Comparison of ENCODE assay signal across 28 cellular contexts in the genomic region with DNA sequence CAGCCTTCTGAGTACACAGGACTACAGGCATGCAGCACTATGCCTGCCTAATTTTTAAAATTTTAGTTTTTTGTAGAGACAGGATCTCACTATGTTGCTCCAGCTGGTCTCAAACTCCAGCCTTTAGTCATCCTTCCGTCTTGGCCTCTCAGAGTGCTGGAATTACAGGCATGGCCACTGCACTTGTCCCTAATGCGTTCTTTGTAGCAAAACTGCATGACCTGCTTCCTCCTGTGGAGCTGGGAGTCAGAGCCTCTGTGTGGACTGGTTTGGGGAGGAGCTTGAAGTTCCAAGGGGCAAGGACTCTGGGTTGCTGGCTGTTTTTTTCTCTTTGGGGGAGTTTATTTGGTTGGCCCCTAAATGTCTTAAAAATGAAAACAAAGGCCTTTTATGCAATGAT. TPM values are rescaled to one million over a fixed set of nuclear protein-coding genes. Genes with fewer than 3 reads are reported as not detected.
DNase-seq lines count a peak whose midpoint lies in the region; ATAC-seq, FAIRE-seq and TF ChIP-seq lines count a peak whose summit lies in the region.
"Had no signal": no experiment of that assay in that cellular context is flagged by ENCODE, and none has a peak within 500 bp of the region (broad histone marks: within the 10 kb centered on the region; RNA-seq: fewer than 3 reads in every experiment).

No MANE protein-coding gene starts in this region.

- no peaks in the 10 kb centered on the region for H3K36me3 ChIP-seq in Karpas-422 (ENCODE audit: insufficient read depth, low read length)
- no peaks in the 10 kb centered on the region for H3K36me3 ChIP-seq in K562 (ENCODE audit: control insufficient read depth, insufficient read depth, low read length)
- H3K36me3 ChIP-seq in left lung = no peaks in the 10 kb centered on the region
- no peaks in the 10 kb centered on the region for H3K36me3 ChIP-seq in MM.1S (replicated peaks; ENCODE audit: insufficient read depth, low read length)
- H3K36me3 ChIP-seq: HAP-1, MG63 had no signal

- H3K9ac ChIP-seq in Karpas-422 (ENCODE audit: low read length) = no peak overlapping the region
- no peak overlapping the region for H3K9ac ChIP-seq in K562 (ENCODE audit: insufficient read depth in 1 of 2, low read depth in 2 of 2, low read length in 2 of 2)
- no peak overlapping the region for H3K9ac ChIP-seq in MM.1S (ENCODE audit: low read length)

- in situ Hi-C loops in K562 (cut with MboI) = no loop called here

- H3K4me3 ChIP-seq in Karpas-422 (ENCODE audit: low read length) (no peak overlapping the region), K562 (no peak overlapping the region), left lung (no peak overlapping the region), MM.1S (ENCODE audit: low read length) (no peak overlapping the region)
- H3K4me3 ChIP-seq: GM12878, HAP-1, MG63 had no signal

- DNase-seq in Karpas-422 (no peak), K562 (ENCODE audit: extremely low read depth in 1 of 4, low spot score in 3 of 4) (no peak), left lung (no peak), MM.1S (no peak)
- no peak for DNase-seq in stimulated activated CD4-positive, alpha-beta T cell treated with anti-CD3 and anti-CD28 coated beads, Interleukin-4, amount 100 ng/mL, for 1 hour
- DNase-seq in naive thymus-derived CD8-positive, alpha-beta T cell = no peak
- no peak for DNase-seq in stimulated activated CD4-positive, alpha-beta T cell treated with anti-CD3 and anti-CD28 coated beads, Interleukin-2, amount 100 ng/mL, for 24 hours
- DNase-seq: C1 segment of cervical spinal cord; CD4-positive, alpha-beta memory T cell; COR-L47; DMS53; GOT3; Kasumi-1; MG63; NCI-H1048; NCI-H1417; NCI-H1694; NCI-H2029 treated with DMSO at 0.1 percent for 48 hours; NCI-H2227 treated with DMSO at 0.1 percent for 48 hours; NCI-H526 treated with DMSO at 0.1 percent for 48 hours; SHP77 had no signal

- H3K9me3 ChIP-seq in Karpas-422 (ENCODE audit: low read length) = no peaks in the 10 kb centered on the region
- no peaks in the 10 kb centered on the region for H3K9me3 ChIP-seq in K562 (replicated peaks; ENCODE audit: control insufficient read depth, insufficient read depth, low read depth, low read length)
- no peaks in the 10 kb centered on the region for H3K9me3 ChIP-seq in left lung
- no peaks in the 10 kb centered on the region for H3K9me3 ChIP-seq in MM.1S (replicated peaks; ENCODE audit: insufficient read depth, low read length)
- H3K9me3 ChIP-seq: HAP-1, MG63 had no signal

- TF ChIP-seq RAD21 in K562 (CRISPR knock-in tag; conservative IDR thresholded peaks at IDR 0.05 in 1 of 2, IDR thresholded peaks at IDR 0.05 in 1 of 2) = no peak

- H3K9me3 Mint-ChIP-seq in naive thymus-derived CD8-positive, alpha-beta T cell = no peaks in the 10 kb centered on the region
- H3K9me3 Mint-ChIP-seq: CD4-positive, alpha-beta memory T cell had no signal

- H3F3A ChIP-seq in MM.1S (ENCODE audit: insufficient read depth, low read length) = no peaks in the 10 kb centered on the region

- H3K79me2 ChIP-seq in Karpas-422 (ENCODE audit: low read length) = no peaks in the 10 kb centered on the region
- H3K79me2 ChIP-seq in K562 (ENCODE audit: control insufficient read depth, insufficient read depth, low read length) = no peaks in the 10 kb centered on the region
- no peaks in the 10 kb centered on the region for H3K79me2 ChIP-seq in MM.1S (ENCODE audit: low read length)

- H3K9me1 ChIP-seq in K562 (ENCODE audit: control insufficient read depth, insufficient read depth, low read length) = no peaks in the 10 kb centered on the region

- no peak overlapping the region for H3K4me3 Mint-ChIP-seq in naive thymus-derived CD8-positive, alpha-beta T cell
- H3K4me3 Mint-ChIP-seq: CD4-positive, alpha-beta memory T cell had no signal

- H3K27me3 Mint-ChIP-seq in naive thymus-derived CD8-positive, alpha-beta T cell = peaks cover 0 to 6% (median 2%) of the 10 kb centered on the region in 5 donors

- no peak for FAIRE-seq in K562 (lab: Jason Lieb, UNC)
- FAIRE-seq: G401.6, GM12878 had no signal

- H3K4me2 ChIP-seq in Karpas-422 (ENCODE audit: low read depth, low read length, poor library complexity, severe bottlenecking) (no peak overlapping the region), K562 (ENCODE audit: insufficient read depth, low read length) (no peak overlapping the region), MM.1S (ENCODE audit: low read depth, low read length) (no peak overlapping the region)

- no TSS peak for BruUV-seq in K562 (replicated peaks; lab: Mats Ljungman, UMichigan)

- TF ChIP-seq CTCF in K562 (IDR thresholded peaks at IDR 0.05 in 2 of 3, conservative IDR thresholded peaks at IDR 0.05 in 1 of 3; ENCODE audit: insufficient read depth in 2 of 3, low read depth in 1 of 3, low read length in 3 of 3) (no peak), left lung (IDR thresholded peaks at IDR 0.05) (no peak), MM.1S (IDR thresholded peaks at IDR 0.05; ENCODE audit: low read length) (no peak)

- H3K4me1 Mint-ChIP-seq in naive thymus-derived CD8-positive, alpha-beta T cell = no peaks in the 10 kb centered on the region
- H3K4me1 Mint-ChIP-seq: CD4-positive, alpha-beta memory T cell had no signal

- POLR2A ChIA-PET in K562 (lab: Yijun Ruan, JAX) = interaction anchor here (1.1 to 1.2 kb wide), 2 partner anchors 29 to 36 kb away, joined by 3 read pairs; no protein-coding TSS in a partner anchor
- POLR2A ChIA-PET in naive thymus-derived CD8-positive, alpha-beta T cell (lab: Charles Lee) = no interaction called here

- 9% methylated on average over 2 of the region's 2 CpGs for WGBS in K562 (ENCODE audit: insufficient coverage, low coverage, missing lambda C conversion rate)

- H3K4me1 ChIP-seq in Karpas-422 (ENCODE audit: low read length) (no peaks in the 10 kb centered on the region), K562 (replicated peaks in 1 of 2; ENCODE audit: control insufficient read depth in 2 of 2, insufficient read depth in 2 of 2, low read length in 2 of 2) (no peaks in the 10 kb centered on the region; a peak in 1 of 5 replicates), left lung (peaks cover 0 to 7% of the 10 kb centered on the region in 2 donors), MM.1S (ENCODE audit: low read length) (no peaks in the 10 kb centered on the region)
- H3K4me1 ChIP-seq: HAP-1 had no signal

- TF ChIP-seq EP300 in K562 (IDR thresholded peaks at IDR 0.05; ENCODE audit: low read length) = no peak

- H3K36me3 Mint-ChIP-seq in naive thymus-derived CD8-positive, alpha-beta T cell = no peaks in the 10 kb centered on the region
- H3K36me3 Mint-ChIP-seq: CD4-positive, alpha-beta memory T cell had no signal

- H3K27me3 ChIP-seq in Karpas-422 (ENCODE audit: low read length) (no peaks in the 10 kb centered on the region; the same call in 1 of the 2 replicates), K562 (ENCODE audit: control insufficient read depth in 2 of 2, insufficient read depth in 2 of 2, low read length in 2 of 2) (peaks cover 9 to 12% of the 10 kb centered on the region in 2 experiments; a peak in 4 of 5 replicates), left lung (no peaks in the 10 kb centered on the region), MM.1S (replicated peaks; ENCODE audit: insufficient read depth, low read length) (no peaks in the 10 kb centered on the region)
- H3K27me3 ChIP-seq: MG63 had no signal

- H3K27ac Mint-ChIP-seq in naive thymus-derived CD8-positive, alpha-beta T cell = no peak overlapping the region
- H3K27ac Mint-ChIP-seq: CD4-positive, alpha-beta memory T cell had no signal

- no peak for TF ChIP-seq POLR2A in K562 (conservative IDR thresholded peaks at IDR 0.05)

- ATAC-seq in K562 (no peak; the same call in 2 of the 3 replicates), left lung (peak; percentile 39)
- ATAC-seq in naive thymus-derived CD8-positive, alpha-beta T cell = no peak
- ATAC-seq: GM12878, Panc1 had no signal

- no peaks in the 10 kb centered on the region for H4K20me1 ChIP-seq in Karpas-422 (ENCODE audit: insufficient read depth, low read depth, low read length)
- H4K20me1 ChIP-seq in K562 (replicated peaks; ENCODE audit: control insufficient read depth, insufficient read depth, low read length) = no peaks in the 10 kb centered on the region; the same call in 1 of the 2 replicates
- H4K20me1 ChIP-seq in MM.1S (ENCODE audit: insufficient read depth, low read length) = no peaks in the 10 kb centered on the region

- intact Hi-C loops in K562 (cut with micrococcal nuclease) (no loop called here), left lung (cut with DNase I) (no loop called here)

- CTCF ChIA-PET in K562 (lab: Yijun Ruan, JAX; ENCODE audit: low intra/inter-chr PET ratio) = no interaction called here

- H3K9me2 ChIP-seq in Karpas-422 (replicated peaks; ENCODE audit: insufficient read depth, low read length) = no peaks in the 10 kb centered on the region
- H3K9me2 ChIP-seq in MM.1S (replicated peaks; ENCODE audit: insufficient read depth, low read length) = no peaks in the 10 kb centered on the region

- H3K27ac ChIP-seq in Karpas-422 (ENCODE audit: low read length) (no peak overlapping the region), K562 (ENCODE audit: extremely low read depth, low read depth, low read length) (no peak overlapping the region), left lung (no peak overlapping the region), MM.1S (ENCODE audit: low read length) (no peak overlapping the region)
- H3K27ac ChIP-seq: RWPE1 had no signal

- H2AFZ ChIP-seq in Karpas-422 (ENCODE audit: low read length) (peak overlapping the region; percentile 17; the same call in 1 of the 2 replicates), K562 (ENCODE audit: low read depth, low read length) (peak overlapping the region; percentile 36; the same call in 1 of the 2 replicates), MM.1S (ENCODE audit: low read length) (no peak overlapping the region)

RNA-seq across cellular contexts. Expression of a gene that starts 22.7 kb away (rescaled TPM):
- total RNA-seq in Karpas-422 (2014; rRNA removed; shearing (Covaris generic); ENCODE audit: low replicate concordance) = not detected in 2 replicates
- total RNA-seq in K562 (2011; cell fraction: chromatin; rRNA removed; ENCODE audit: low replicate concordance) = not detected in 2 replicates
- total RNA-seq in K562 (2011; cell fraction: nucleolus; rRNA removed) = not detected in 2 replicates
- not detected in 2 replicates for total RNA-seq in K562 (2011; cell fraction: nucleoplasm; rRNA removed)
- total RNA-seq in K562 (2014; rRNA removed) (not detected in 2 replicates), K562 (2014; rRNA removed; fragmentation: Illumina TruSeq; extraction: Trizol) (not detected in 2 replicates), K562 (2015; rRNA removed; fragmentation: Illumina TruSeq; extraction: Trizol) (not detected in 2 replicates), K562 (2021) (not detected in 2 replicates), left lung (1 to 10 TPM in 1 of 2 donors, under 1 TPM in 1; 0.15 to 2.8 TPM)
- polyA plus RNA-seq in K562 (2011; rRNA removed) (not detected in 2 replicates), K562 (2014; fragmentation: Illumina TruSeq; extraction: Trizol) (not detected in 2 replicates), K562 (2014; fragmentation: Nextera tagmentation; extraction: Ambion mirVana) (not detected), K562 (2014; rRNA removed) (not detected in 2 replicates)
- polyA plus RNA-seq in K562 (2011; cell fraction: cytosol; rRNA removed) = not detected in 2 replicates
- not detected in 2 replicates for polyA plus RNA-seq in K562 (2011; cell fraction: nucleus; rRNA removed)
- not detected in 2 replicates for polyA plus RNA-seq in K562 (2012)
- polyA minus RNA-seq in K562 (2011; rRNA and poly(A)+ RNA removed) = not detected in 2 replicates
- polyA minus RNA-seq in K562 (2011; cell fraction: cytosol; rRNA and poly(A)+ RNA removed) = not detected in 2 replicates
- not detected in 2 replicates for polyA minus RNA-seq in K562 (2011; cell fraction: nucleus; rRNA and poly(A)+ RNA removed)
- total RNA-seq in naive thymus-derived CD8-positive, alpha-beta T cell = not detected
- polyA plus RNA-seq in naive thymus-derived CD8-positive, alpha-beta T cell = not detected
- total RNA-seq: A673; CD4-positive, alpha-beta memory T cell; NCI-H460 had no signal
- polyA plus RNA-seq: CD4-positive, alpha-beta memory T cell; GM12878 had no signal
